Comparison of ENCODE assay signal across 9 cellular contexts in genomic region chr5:126846344-126846743, GRCh38.
A peak's percentile ranks its signal among the peaks of the same experiment; 100 is the strongest.
DNase-seq lines count a peak whose midpoint lies in the region; ATAC-seq, FAIRE-seq and TF ChIP-seq lines count a peak whose summit lies in the region.
"Had no signal": no experiment of that assay in that cellular context is flagged by ENCODE, and none has a peak within 500 bp of the region (broad histone marks: within the 10 kb centered on the region; RNA-seq: fewer than 3 reads in every experiment).

No MANE protein-coding gene starts in this region.

- H3K4me1 Mint-ChIP-seq in naive thymus-derived CD4-positive, alpha-beta T cell = peaks cover 18 to 61% (median 51%) of the 10 kb centered on the region in 7 donors

- no peak for TF ChIP-seq EP300 in H1 (IDR thresholded peaks at IDR 0.05; ENCODE audit: borderline replicate concordance in 1 of 2, low read depth in 2 of 2, low read length in 2 of 2)

- TF ChIP-seq RAD21 in HCT116 (IDR thresholded peaks at IDR 0.05; ENCODE audit: low read depth) (0 out of 2 replicates have a peak, but pooled peaks have one; percentile 24), H1 (IDR thresholded peaks at IDR 0.05 in 1 of 2, conservative IDR thresholded peaks at IDR 0.05 in 1 of 2; ENCODE audit: low read depth in 2 of 2, low read length in 2 of 2) (peak; percentile 55 to 65)

- no peaks in the 10 kb centered on the region for H3K23me2 ChIP-seq in H1 (ENCODE audit: low read depth, low read length)

- H3K36me3 Mint-ChIP-seq in naive thymus-derived CD4-positive, alpha-beta T cell = peaks cover 0 to 2% (median 0%) of the 10 kb centered on the region in 5 donors

- DNase-seq in AG20443 (ENCODE audit: low spot score) (peak; percentile 37), HCT116 (ENCODE audit: low read depth, low spot score) (no peak), H1 (ENCODE audit: low read depth in 1 of 2, low spot score in 2 of 2) (no peak), NCI-H2081 (lab: John Stamatoyannopoulos, UW) (no peak), T-helper 2 cell (no peak)
- no peak for DNase-seq in naive thymus-derived CD4-positive, alpha-beta T cell
- DNase-seq in activated CD4-positive, CD25-positive, alpha-beta regulatory T cell treated with anti-CD3 and anti-CD28 coated beads, Interleukin-2, amount 50 U/mL, for 72 hours = no peak

- H2AFZ ChIP-seq in HCT116 (ENCODE audit: low read depth, low read length, poor library complexity, severe bottlenecking) = no peak overlapping the region
- no peak overlapping the region for H2AFZ ChIP-seq in H1 (ENCODE audit: low read length)
- H2AFZ ChIP-seq: hepatocyte had no signal

- no peak overlapping the region for H3K23ac ChIP-seq in H1 (ENCODE audit: insufficient read length)

- 0 out of 2 replicates have a peak overlapping the region, but pooled peaks have one; percentile 51 for H2BK12ac ChIP-seq in H1 (ENCODE audit: low read depth, low read length)

- no peak for ATAC-seq in HCT116
- no peak for ATAC-seq in naive thymus-derived CD4-positive, alpha-beta T cell
- ATAC-seq in esophagus mucosa = no peak

- no peak for FAIRE-seq in H1 (lab: Jason Lieb, UNC)

- no peak overlapping the region for H4K8ac ChIP-seq in H1 (ENCODE audit: extremely low read depth, insufficient read depth, low read length)

- H3K4me3 Mint-ChIP-seq in naive thymus-derived CD4-positive, alpha-beta T cell = peak overlapping the region in 7 of 10 donors; percentile 42 to 73 (median 59)

- peak overlapping the region; percentile 27 to 98 (median 94) for H3K27ac Mint-ChIP-seq in naive thymus-derived CD4-positive, alpha-beta T cell

- no peak overlapping the region for H3K27ac ChIP-seq in HCT116 (ENCODE audit: low read depth, low read length)
- 0 out of 2 replicates have a peak overlapping the region, but pooled peaks have one; percentile 59 for H3K27ac ChIP-seq in H1 (ENCODE audit: low read depth, low read length)
- H3K27ac ChIP-seq in naive thymus-derived CD4-positive, alpha-beta T cell (ENCODE audit: low read depth, low read length) = peak overlapping the region; percentile 66
- H3K27ac ChIP-seq: hepatocyte had no signal

- H3K36me3 ChIP-seq in HCT116 (ENCODE audit: control insufficient read depth in 1 of 2, insufficient read depth in 2 of 2, low read length in 2 of 2) = no peaks in the 10 kb centered on the region
- H3K36me3 ChIP-seq in H1 (ENCODE audit: control insufficient read depth in 2 of 4, insufficient read depth in 4 of 4, low read length in 3 of 4) = no peaks in the 10 kb centered on the region; a peak in 2 of 8 replicates
- H3K36me3 ChIP-seq in naive thymus-derived CD4-positive, alpha-beta T cell (ENCODE audit: control insufficient read depth in 2 of 3, insufficient read depth in 3 of 3, low read length in 3 of 3) = no peaks in the 10 kb centered on the region

- H3K9me2 ChIP-seq in HCT116 (ENCODE audit: insufficient read depth) = no peaks in the 10 kb centered on the region

- H2BK5ac ChIP-seq in H1 (ENCODE audit: low read depth, low read length) = peak overlapping the region; percentile 79; the same call in 1 of the 2 replicates

- no peak overlapping the region for H3K18ac ChIP-seq in H1 (ENCODE audit: extremely low read depth, low read length)

- H3K4me1 ChIP-seq in HCT116 (ENCODE audit: control insufficient read depth in 1 of 2, insufficient read depth in 2 of 2, low read length in 2 of 2) (no peaks in the 10 kb centered on the region), H1 (replicated peaks in 1 of 4; ENCODE audit: control insufficient read depth in 3 of 4, insufficient read depth in 4 of 4, low read length in 3 of 4) (peaks cover 2 to 19% (median 16%) of the 10 kb centered on the region in 4 experiments)
- H3K4me1 ChIP-seq in naive thymus-derived CD4-positive, alpha-beta T cell (ENCODE audit: control insufficient read depth in 2 of 2, insufficient read depth in 2 of 2, low read length in 2 of 2) = peaks cover 3 to 23% of the 10 kb centered on the region in 2 donors

- no peaks in the 10 kb centered on the region for H3K9me3 Mint-ChIP-seq in naive thymus-derived CD4-positive, alpha-beta T cell

- POLR2A ChIA-PET in HCT116 (lab: Charles Lee) = no interaction called here
- POLR2A ChIA-PET in H1 (lab: Charles Lee; ENCODE audit: partially characterized antibody) = no interaction called here
- POLR2A ChIA-PET in naive thymus-derived CD4-positive, alpha-beta T cell (lab: Charles Lee) = interaction anchor here (0.6 to 1.5 kb wide), 13 partner anchors 8 to 383 kb away, joined by 3 to 15 read pairs (median 4); partner anchors contain the start of gene C5orf63

- peak overlapping the region; percentile 24; the same call in 1 of the 2 replicates for H2BK20ac ChIP-seq in H1 (ENCODE audit: low read length)

- CTCF ChIA-PET in HCT116 (lab: Charles Lee) = no interaction called here
- CTCF ChIA-PET in H1 (lab: Charles Lee; ENCODE audit: partially characterized antibody) = interaction anchor here (0.8 to 1.3 kb wide), 2 partner anchors 68 to 467 kb away, joined by 3 to 5 read pairs; no protein-coding TSS in a partner anchor
- CTCF ChIA-PET in naive thymus-derived CD4-positive, alpha-beta T cell (lab: Charles Lee) = no interaction called here

- H3K56ac ChIP-seq in H1 (replicated peaks; ENCODE audit: insufficient read length, low read depth, low read length) = no peak overlapping the region

- H4K5ac ChIP-seq in H1 (ENCODE audit: insufficient read length, low read depth, low read length) = peak overlapping the region; percentile 19

- RAD21 ChIA-PET in HCT116 (lab: Charles Lee; ENCODE audit: low non-redundant PET in 1 of 2, low total read pairs in 2 of 2, uncharacterized antibody in 2 of 2, unreplicated experiment in 2 of 2) = no interaction called here

- H3K79me2 ChIP-seq in HCT116 (ENCODE audit: insufficient read depth, low read length) (no peaks in the 10 kb centered on the region), H1 (ENCODE audit: control insufficient read depth in 1 of 2, insufficient read depth in 2 of 2, low read length in 2 of 2) (peaks cover 0 to 23% of the 10 kb centered on the region in 2 experiments; a peak in 3 of 4 replicates)
- H3K79me2 ChIP-seq: hepatocyte had no signal

- H3K4me2 ChIP-seq in HCT116 (ENCODE audit: low read length) = no peak overlapping the region
- H3K4me2 ChIP-seq in H1 (ENCODE audit: insufficient read depth in 1 of 2, low read depth in 2 of 2, low read length in 2 of 2) = peak overlapping the region; percentile 79; a peak in 2 of 4 replicates

- BruUV-seq in HCT116 (replicated peaks; lab: Mats Ljungman, UMichigan) = no TSS peak

- H4K20me1 ChIP-seq in HCT116 (ENCODE audit: insufficient read depth) (no peaks in the 10 kb centered on the region), H1 (replicated peaks in 1 of 2; ENCODE audit: control insufficient read depth in 1 of 2, insufficient read depth in 2 of 2, low read length in 2 of 2) (no peaks in the 10 kb centered on the region)

- H3K9ac ChIP-seq in HCT116 (ENCODE audit: low read length) = no peak overlapping the region
- H3K9ac ChIP-seq in H1 (replicated peaks in 1 of 4; ENCODE audit: extremely low read depth in 1 of 4, low read depth in 3 of 4, low read length in 3 of 4) = no peak overlapping the region

- no peak overlapping the region for H2AK5ac ChIP-seq in H1 (ENCODE audit: low read depth, low read length)

- intact Hi-C loops in HCT116 (cut with micrococcal nuclease) = no loop called here
- intact Hi-C loops in naive thymus-derived CD4-positive, alpha-beta T cell (cut with micrococcal nuclease) = no loop called here

- no peaks in the 10 kb centered on the region for H3K79me1 ChIP-seq in H1 (ENCODE audit: low read depth, low read length)

- H2BK120ac ChIP-seq in H1 (replicated peaks; ENCODE audit: low read depth, low read length) = no peak overlapping the region

- no peak for TF ChIP-seq CTCF in HCT116 (IDR thresholded peaks at IDR 0.05 in 2 of 3, conservative IDR thresholded peaks at IDR 0.05 in 1 of 3; ENCODE audit: borderline replicate concordance in 1 of 3, insufficient read depth in 1 of 3, low read depth in 2 of 3, low read length in 2 of 3)
- peak in 2 of 3 experiments; percentile 10 to 22; a peak in 1 of 4 replicates for TF ChIP-seq CTCF in H1 (IDR thresholded peaks at IDR 0.05; ENCODE audit: control extremely low read depth in 1 of 3, insufficient read depth in 1 of 3, low read depth in 1 of 3, low read length in 3 of 3)

- H3K4ac ChIP-seq in H1 (replicated peaks; ENCODE audit: insufficient read length, low read depth, low read length) = no peak overlapping the region

- H3K9me3 ChIP-seq in HCT116 (ENCODE audit: control insufficient read depth in 1 of 2, insufficient read depth in 1 of 2, low read depth in 1 of 2, low read length in 2 of 2) (no peaks in the 10 kb centered on the region), H1 (ENCODE audit: insufficient read depth in 2 of 2, low read depth in 1 of 2, low read length in 1 of 2) (no peaks in the 10 kb centered on the region)
- H3K9me3 ChIP-seq in naive thymus-derived CD4-positive, alpha-beta T cell (ENCODE audit: control insufficient read depth in 2 of 3, low read length in 3 of 3) = no peaks in the 10 kb centered on the region

- TF ChIP-seq POLR2A in HCT116 (IDR thresholded peaks at IDR 0.05; ENCODE audit: borderline replicate concordance, extremely low read depth, insufficient read depth, insufficient read length) (no peak), H1 (IDR thresholded peaks at IDR 0.05; ENCODE audit: control extremely low read depth in 1 of 2, low read depth in 2 of 2, low read length in 2 of 2) (no peak)

- peak overlapping the region; percentile 54 for H4K91ac ChIP-seq in H1 (replicated peaks; ENCODE audit: insufficient read length, low read length)

- no peaks in the 10 kb centered on the region for H3K27me3 Mint-ChIP-seq in naive thymus-derived CD4-positive, alpha-beta T cell

- H3K27me3 ChIP-seq in HCT116 (ENCODE audit: insufficient read depth, low read length) = no peaks in the 10 kb centered on the region
- H3K27me3 ChIP-seq in H1 (replicated peaks in 1 of 4; ENCODE audit: control insufficient read depth in 3 of 4, extremely low read depth in 1 of 4, insufficient read depth in 3 of 4, low read length in 3 of 4) = no peaks in the 10 kb centered on the region
- no peaks in the 10 kb centered on the region for H3K27me3 ChIP-seq in naive thymus-derived CD4-positive, alpha-beta T cell (ENCODE audit: control insufficient read depth in 2 of 2, insufficient read depth in 2 of 2, low read length in 2 of 2)
- H3K27me3 ChIP-seq: hepatocyte had no signal

- H3K4me3 ChIP-seq in HCT116 (replicated peaks in 1 of 2; ENCODE audit: low read depth in 1 of 2, low read length in 2 of 2) (no peak overlapping the region), H1 (ENCODE audit: extremely low read depth in 1 of 4, insufficient read depth in 2 of 4, low read depth in 3 of 4, low read length in 4 of 4) (peak overlapping the region in 1 of 4 experiments; percentile 57; a peak in 1 of 8 replicates)
- H3K4me3 ChIP-seq in naive thymus-derived CD4-positive, alpha-beta T cell (ENCODE audit: low read length) = peak overlapping the region; percentile 27
- H3K4me3 ChIP-seq: hepatocyte had no signal

- no peak overlapping the region for H2BK15ac ChIP-seq in H1 (ENCODE audit: low read length)

- H3K14ac ChIP-seq in H1 (ENCODE audit: insufficient read length) = no peak overlapping the region

TF ChIP-seq in HCT116, 20 proteins besides CTCF, POLR2A, EP300 and RAD21 (continues in another document):
- TF ChIP-seq ZFX (IDR thresholded peaks at IDR 0.05) (no peak), SRF (IDR thresholded peaks at IDR 0.05; ENCODE audit: low read depth) (no peak), EZH2 (IDR thresholded peaks at IDR 0.05) (no peak)

TF ChIP-seq in H1, 55 proteins besides CTCF, POLR2A, EP300 and RAD21 (continues in another document):
- TF ChIP-seq GABPA (IDR thresholded peaks at IDR 0.05; ENCODE audit: borderline replicate concordance, insufficient read depth, low read length) = no peak

Comparison
In these comparisons a context has a peak if more than half of its experiments do, and no peak if none do; other contexts are left out.
1. CTCF ChIP-seq: peak in H1 (2 of 3); none in HCT116 (0 of 3).